Comparison of ENCODE assay signal across 1 cellular context in genomic region chr5:150163547-150164059, GRCh38.
TF ChIP-seq lines count a peak whose summit lies in the region.

No MANE protein-coding gene starts in this region.

TF ChIP-seq in HEK293, 187 proteins besides CTCF, POLR2A, EP300 and RAD21 (continued from another document):
- TF ChIP-seq ZIC2 (tag by site-specific recombination; IDR thresholded peaks at IDR 0.05) (0 out of 2 replicates have a peak, but pooled peaks have one; percentile 13), SETDB1 (IDR thresholded peaks at IDR 0.05; ENCODE audit: insufficient read length, low read length) (no peak)
